In the genomic region with DNA sequence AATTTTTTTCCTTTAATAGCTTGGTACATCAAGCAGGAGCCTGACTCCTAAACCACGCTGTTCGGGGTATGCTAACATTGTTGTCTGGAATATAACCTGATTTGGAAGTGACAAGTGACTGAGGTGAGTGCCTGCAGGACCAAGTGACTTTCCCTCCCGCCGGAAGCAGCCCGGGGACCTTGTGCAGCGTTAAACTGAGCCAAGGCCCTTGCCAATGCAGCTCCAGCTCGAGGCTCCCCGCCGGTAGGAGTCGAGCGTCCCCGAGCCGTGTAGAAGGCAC, we compare ENCODE assay signal across 8 cellular contexts. TPM values are rescaled to one million over a fixed set of nuclear protein-coding genes. Genes with fewer than 3 reads are reported as not detected.
A peak's percentile ranks its signal among the peaks of the same experiment; 100 is the strongest.
DNase-seq lines count a peak whose midpoint lies in the region; ATAC-seq and TF ChIP-seq lines count a peak whose summit lies in the region.

No MANE protein-coding gene starts in this region.

- H3K4me1 Mint-ChIP-seq in endodermal cell, result peaks cover 31% of the 10 kb centered on the region
- H3K4me1 Mint-ChIP-seq in activated T-helper 17 cell treated with anti-CD3 and anti-CD28 coated beads, Interleukin-2, amount 50 U/mL, for 72 hours, result no peaks in the 10 kb centered on the region

- no peak overlapping the region for H4K91ac ChIP-seq in neuronal stem cell (ENCODE audit: low read depth, low read length, poor library complexity)

- H2AK5ac ChIP-seq in neuronal stem cell (ENCODE audit: low read depth, low read length), result no peak overlapping the region

- H3K27me3 Mint-ChIP-seq in endodermal cell (ENCODE audit: insufficient read depth), result no peaks in the 10 kb centered on the region
- H3K27me3 Mint-ChIP-seq in activated T-helper 17 cell treated with anti-CD3 and anti-CD28 coated beads, Interleukin-2, amount 50 U/mL, for 72 hours, result peaks cover 21% of the 10 kb centered on the region

- 32 to 38% methylated on average over 12 to 13 of the region's 13 CpGs for WGBS in endodermal cell (ENCODE audit: insufficient coverage in 1 of 2, insufficient read length in 1 of 2), 2 experiments
- WGBS in neuronal stem cell (ENCODE audit: extremely low coverage in 2 of 2, insufficient read length in 2 of 2, insufficient replicate concordance in 1 of 2), 2 donors, result no CpG with 5 or more reads among the region's 13 CpGs

- peaks cover 3% of the 10 kb centered on the region for H3K9me3 ChIP-seq in endodermal cell (ENCODE audit: control insufficient read depth, low read length)
- H3K9me3 ChIP-seq in neuronal stem cell (replicated peaks in 1 of 2; ENCODE audit: control insufficient read depth in 2 of 2, insufficient read depth in 1 of 2, low read depth in 1 of 2, low read length in 2 of 2), result no peaks in the 10 kb centered on the region

- peak overlapping the region; percentile 80 for H3K4me3 Mint-ChIP-seq in endodermal cell
- no peak overlapping the region for H3K4me3 Mint-ChIP-seq in activated T-helper 17 cell treated with anti-CD3 and anti-CD28 coated beads, Interleukin-2, amount 50 U/mL, for 72 hours

- peak overlapping the region; percentile 90 for H3K4me2 ChIP-seq in neuronal stem cell (ENCODE audit: insufficient read depth, low read length, poor library complexity, severe bottlenecking)

- H3K9me3 Mint-ChIP-seq in endodermal cell, result no peaks in the 10 kb centered on the region
- no peaks in the 10 kb centered on the region for H3K9me3 Mint-ChIP-seq in activated T-helper 17 cell treated with anti-CD3 and anti-CD28 coated beads, Interleukin-2, amount 50 U/mL, for 72 hours

- H3K36me3 ChIP-seq in endodermal cell (ENCODE audit: control insufficient read depth, insufficient read depth, low read length), result peaks cover 4% of the 10 kb centered on the region
- no peaks in the 10 kb centered on the region for H3K36me3 ChIP-seq in neuronal stem cell (replicated peaks in 1 of 2; ENCODE audit: control insufficient read depth in 2 of 2, insufficient read depth in 2 of 2, low read length in 2 of 2)

- peaks cover 17% of the 10 kb centered on the region for H3K36me3 Mint-ChIP-seq in endodermal cell (ENCODE audit: low read depth)
- H3K36me3 Mint-ChIP-seq in activated T-helper 17 cell treated with anti-CD3 and anti-CD28 coated beads, Interleukin-2, amount 50 U/mL, for 72 hours (ENCODE audit: low read depth), result no peaks in the 10 kb centered on the region

- DNase-seq in endodermal cell (no peak), neuronal stem cell (ENCODE audit: low spot score) (no peak), germinal center (ENCODE audit: low spot score) (no peak), NCI-H2081 treated with DMSO at 0.1 percent for 48 hours (lab: John Stamatoyannopoulos, UW) (no peak)

- no peaks in the 10 kb centered on the region for H3K79me1 ChIP-seq in neuronal stem cell (ENCODE audit: low read depth, low read length)

- no peak overlapping the region for H2BK120ac ChIP-seq in neuronal stem cell (ENCODE audit: low read depth, low read length)

- no peaks in the 10 kb centered on the region for H3K27me3 ChIP-seq in endodermal cell (ENCODE audit: control insufficient read depth, insufficient read depth, low read length, poor library complexity, severe bottlenecking)
- no peaks in the 10 kb centered on the region for H3K27me3 ChIP-seq in neuronal stem cell (ENCODE audit: control insufficient read depth in 3 of 3, insufficient read depth in 3 of 3, low read depth in 1 of 3, low read length in 3 of 3)

- no peak overlapping the region for H3K27ac ChIP-seq in endodermal cell (ENCODE audit: low read depth, low read length)
- H3K27ac ChIP-seq in neuronal stem cell (replicated peaks; ENCODE audit: low read length), result no peak overlapping the region

- H3K23ac ChIP-seq in neuronal stem cell (ENCODE audit: low read depth, low read length, poor library complexity), result no peak overlapping the region

- H2BK5ac ChIP-seq in neuronal stem cell (ENCODE audit: low read length), result no peak overlapping the region

- no peak overlapping the region for H3K14ac ChIP-seq in neuronal stem cell (ENCODE audit: low read length)

- peak overlapping the region; percentile 91 for H3K18ac ChIP-seq in neuronal stem cell (ENCODE audit: low read length)

- H3K4me3 ChIP-seq in endodermal cell (ENCODE audit: low read length) (no peak overlapping the region), neuronal stem cell (ENCODE audit: low read length in 2 of 2) (peak overlapping the region in 1 of 2 donors; percentile 60)

- peak overlapping the region; percentile 27 for H2BK15ac ChIP-seq in neuronal stem cell (ENCODE audit: low read length)

- H3K4me1 ChIP-seq in endodermal cell (ENCODE audit: control insufficient read depth, insufficient read depth, low read length) (peaks cover 15% of the 10 kb centered on the region), neuronal stem cell (ENCODE audit: control insufficient read depth in 2 of 2, insufficient read depth in 1 of 2, low read depth in 1 of 2, low read length in 2 of 2) (peaks cover 2 to 5% of the 10 kb centered on the region in 2 donors)

- H3K27ac Mint-ChIP-seq in endodermal cell, result peak overlapping the region; percentile 73
- H3K27ac Mint-ChIP-seq in activated T-helper 17 cell treated with anti-CD3 and anti-CD28 coated beads, Interleukin-2, amount 50 U/mL, for 72 hours, result no peak overlapping the region

- H2AFZ ChIP-seq in neuronal stem cell (ENCODE audit: low read length), result peak overlapping the region; percentile 93

- peak overlapping the region; percentile 31 for H3K4ac ChIP-seq in neuronal stem cell (ENCODE audit: low read length)

- H3K9ac ChIP-seq in endodermal cell (ENCODE audit: extremely low read depth, low read length, poor library complexity, severe bottlenecking) (no peak overlapping the region), neuronal stem cell (ENCODE audit: low read depth, low read length, poor library complexity) (no peak overlapping the region)

- no peak overlapping the region for H2BK12ac ChIP-seq in neuronal stem cell (ENCODE audit: low read length)

- peak overlapping the region; percentile 56 for H4K8ac ChIP-seq in neuronal stem cell (ENCODE audit: low read depth, low read length)

- TF ChIP-seq CTCF in endodermal cell (conservative IDR thresholded peaks at IDR 0.05), result no peak

- ATAC-seq in GM18498 (IDR thresholded peaks at IDR 0.05; ENCODE audit: unreplicated experiment), result peak; percentile 10
- ATAC-seq in HG03135 (IDR thresholded peaks at IDR 0.05; ENCODE audit: unreplicated experiment), result peak; percentile 19
- no peak for ATAC-seq in HG02884 (IDR thresholded peaks at IDR 0.05; ENCODE audit: unreplicated experiment)
- ATAC-seq in activated T-helper 17 cell treated with anti-CD3 and anti-CD28 coated beads, Interleukin-2, amount 50 U/mL, for 72 hours (replicated peaks), result no peak

RNA-seq across cellular contexts. Expression of a gene that starts 0.7 kb away (rescaled TPM):
- 10 to 100 TPM; 53.1 to 75.4 TPM for total RNA-seq in endodermal cell
- 18.3 TPM for polyA plus RNA-seq in endodermal cell (2013, experiment 1 of 2)
- 16.6 TPM for polyA plus RNA-seq in endodermal cell (2013, experiment 2 of 2)
- 9.6 TPM for polyA plus RNA-seq in neuronal stem cell (2013, experiment 1 of 2)
- polyA plus RNA-seq in neuronal stem cell (2013, experiment 2 of 2), result 9.9 TPM
- under 1 TPM in 1 of 2 donors, not detected in 1; 0.11 TPM for total RNA-seq in activated T-helper 17 cell treated with anti-CD3 and anti-CD28 coated beads, Interleukin-2, amount 50 U/mL, for 72 hours

RNA-seq across cellular contexts. Expression of a gene that starts 37.9 kb away (rescaled TPM):
- total RNA-seq in endodermal cell, result 10 to 100 TPM; 12.3 to 14.5 TPM
- 3.0 TPM for polyA plus RNA-seq in endodermal cell (2013, experiment 1 of 2)
- polyA plus RNA-seq in endodermal cell (2013, experiment 2 of 2), result 3.4 TPM
- polyA plus RNA-seq in neuronal stem cell (2013, experiment 1 of 2), result not detected
- polyA plus RNA-seq in neuronal stem cell (2013, experiment 2 of 2), result not detected
- not detected for total RNA-seq in activated T-helper 17 cell treated with anti-CD3 and anti-CD28 coated beads, Interleukin-2, amount 50 U/mL, for 72 hours

Comparison
In these comparisons a context has a peak if more than half of its experiments do, and no peak if none do; other contexts are left out.
1. ATAC-seq: peak in GM18498 (single experiment) and HG03135 (single experiment); none in HG02884 (single experiment) and activated T-helper 17 cell treated with anti-CD3 and anti-CD28 coated beads, Interleukin-2, amount 50 U/mL, for 72 hours (single experiment).
2. RNA of a gene that starts 0.7 kb away (total RNA-seq): 53.1 to 75.4 TPM in endodermal cell; 0.11 TPM in activated T-helper 17 cell treated with anti-CD3 and anti-CD28 coated beads, Interleukin-2, amount 50 U/mL, for 72 hours; every median in the first group is over 10 times any median in the second.
3. RNA of a gene that starts 37.9 kb away (total RNA-seq): 12.3 to 14.5 TPM in endodermal cell; not detected in activated T-helper 17 cell treated with anti-CD3 and anti-CD28 coated beads, Interleukin-2, amount 50 U/mL, for 72 hours; every median in the first group is over 10 times any median in the second.